Comparison of ENCODE assay signal across 10 cellular contexts in genomic region chr1:221987860-221988520, GRCh38.
DNase-seq lines count a peak whose midpoint lies in the region; ATAC-seq lines count a peak whose summit lies in the region.
"Had no signal": no experiment of that assay in that cellular context is flagged by ENCODE, and none has a peak within 500 bp of the region (broad histone marks: within the 10 kb centered on the region; RNA-seq: fewer than 3 reads in every experiment).

No MANE protein-coding gene starts in this region.

- no peak overlapping the region for H2BK15ac ChIP-seq in mesenchymal stem cell (ENCODE audit: low read depth, poor library complexity, severe bottlenecking)

- no peak overlapping the region for H4K91ac ChIP-seq in mesenchymal stem cell (ENCODE audit: low read length)

- H2AK5ac ChIP-seq in mesenchymal stem cell (ENCODE audit: low read length, severe bottlenecking) = no peak overlapping the region

- H2BK5ac ChIP-seq in mesenchymal stem cell (ENCODE audit: low read depth, low read length, poor library complexity, severe bottlenecking) = no peak overlapping the region

- H3K4me3 ChIP-seq in mesenchymal stem cell (ENCODE audit: insufficient read depth in 1 of 2, low read depth in 1 of 2, low read length in 2 of 2) = no peak overlapping the region
- no peak overlapping the region for H3K4me3 ChIP-seq in CD8-positive, alpha-beta memory T cell (ENCODE audit: low read length)
- H3K4me3 ChIP-seq: heart right ventricle had no signal

- H3K4ac ChIP-seq in mesenchymal stem cell (ENCODE audit: low read depth in 1 of 2, low read length in 2 of 2) = no peak overlapping the region

- CTCF ChIA-PET in CD8-positive, alpha-beta memory T cell (lab: Charles Lee) = no interaction called here

- no peaks in the 10 kb centered on the region for H3K79me1 ChIP-seq in mesenchymal stem cell (replicated peaks; ENCODE audit: low read length, poor library complexity, severe bottlenecking)

- no peak overlapping the region for H3K4me2 ChIP-seq in mesenchymal stem cell (ENCODE audit: low read length, poor library complexity, severe bottlenecking)

- no peak overlapping the region for H2AFZ ChIP-seq in mesenchymal stem cell (ENCODE audit: low read depth, low read length)

- peaks cover 0 to 12% (median 5%) of the 10 kb centered on the region in 3 donors for H3K4me1 Mint-ChIP-seq in CD8-positive, alpha-beta memory T cell

- in situ Hi-C loops in Caki2 (cut with HindIII; ENCODE audit: low pct_unique_long_range_greater_than_20kb, low sequenced_read_pairs) = no loop called here

- H3K27me3 Mint-ChIP-seq in CD8-positive, alpha-beta memory T cell = peaks cover 0 to 13% of the 10 kb centered on the region in 2 donors

- no peak overlapping the region for H3K27ac ChIP-seq in mesenchymal stem cell (ENCODE audit: low read length, poor library complexity, severe bottlenecking)
- no peak overlapping the region for H3K27ac ChIP-seq in CD8-positive, alpha-beta memory T cell (ENCODE audit: low read depth, low read length)

- no peaks in the 10 kb centered on the region for H3K36me3 ChIP-seq in mesenchymal stem cell (ENCODE audit: control insufficient read depth in 1 of 2, insufficient read depth in 2 of 2, low read depth in 1 of 2, low read length in 2 of 2)
- no peaks in the 10 kb centered on the region for H3K36me3 ChIP-seq in CD8-positive, alpha-beta memory T cell (ENCODE audit: insufficient read depth, low read length)
- H3K36me3 ChIP-seq: heart right ventricle had no signal

- no peak for ATAC-seq in HG02885 (IDR thresholded peaks at IDR 0.05; ENCODE audit: poor library complexity, unreplicated experiment)

- H3K27me3 ChIP-seq in mesenchymal stem cell (ENCODE audit: control insufficient read depth in 1 of 2, insufficient read depth in 1 of 2, low read length in 2 of 2) = no peaks in the 10 kb centered on the region
- H3K27me3 ChIP-seq in CD8-positive, alpha-beta memory T cell (ENCODE audit: insufficient read depth, low read length, poor library complexity, severe bottlenecking) = no peaks in the 10 kb centered on the region
- H3K27me3 ChIP-seq: heart right ventricle had no signal

- H2BK12ac ChIP-seq in mesenchymal stem cell (ENCODE audit: low read length in 2 of 2) = peak overlapping the region in 1 of 2 experiments; percentile 66

- WGBS in mesenchymal stem cell = 29% methylated on average over 3 of the region's 6 CpGs

- no peaks in the 10 kb centered on the region for H3K9me3 Mint-ChIP-seq in CD8-positive, alpha-beta memory T cell

- peak overlapping the region in 1 of 2 experiments; percentile 22 for H3K18ac ChIP-seq in mesenchymal stem cell (ENCODE audit: low read depth in 1 of 2, low read length in 2 of 2)

- H2BK120ac ChIP-seq in mesenchymal stem cell (ENCODE audit: low read depth, low read length) = no peak overlapping the region

- POLR2A ChIA-PET in CD8-positive, alpha-beta memory T cell (lab: Charles Lee) = no interaction called here

- H3K14ac ChIP-seq in mesenchymal stem cell (ENCODE audit: low read length in 2 of 2) = no peak overlapping the region

- no peak overlapping the region for H3K4me3 Mint-ChIP-seq in CD8-positive, alpha-beta memory T cell

- H3K36me3 Mint-ChIP-seq in CD8-positive, alpha-beta memory T cell = no peaks in the 10 kb centered on the region

- H3K23ac ChIP-seq in mesenchymal stem cell (ENCODE audit: low read length in 2 of 2) = no peak overlapping the region

- H3K4me1 ChIP-seq in mesenchymal stem cell (ENCODE audit: control insufficient read depth, insufficient read depth, low read depth, low read length) = peaks cover 1% of the 10 kb centered on the region
- H3K4me1 ChIP-seq in CD8-positive, alpha-beta memory T cell (ENCODE audit: insufficient read depth, low read length) = no peaks in the 10 kb centered on the region
- H3K4me1 ChIP-seq: heart right ventricle had no signal

- H3K9ac ChIP-seq in mesenchymal stem cell (ENCODE audit: low read length) = peak overlapping the region; percentile 34

- no peak overlapping the region for H4K8ac ChIP-seq in mesenchymal stem cell (ENCODE audit: low read length)

- H3K9me3 ChIP-seq in mesenchymal stem cell (ENCODE audit: control insufficient read depth, low read length) = no peaks in the 10 kb centered on the region
- H3K9me3 ChIP-seq in CD8-positive, alpha-beta memory T cell (ENCODE audit: low read length) = no peaks in the 10 kb centered on the region
- H3K9me3 ChIP-seq: heart right ventricle had no signal

- H3K27ac Mint-ChIP-seq in CD8-positive, alpha-beta memory T cell = no peak overlapping the region

- DNase-seq in Caki2 (ENCODE audit: low read depth) (peak; percentile 34), M059J (ENCODE audit: low read depth) (peak; percentile 81), amniotic epithelial cell (ENCODE audit: low read depth) (peak; percentile 56), mesenchymal stem cell (peak; percentile 68), NCI-H2081 treated with DMSO at 0.1 percent for 48 hours (lab: John Stamatoyannopoulos, UW) (no peak), cortex of kidney (lab: John Stamatoyannopoulos, UW) (no peak)
- DNase-seq in CD8-positive, alpha-beta memory T cell = no peak
- DNase-seq: heart right ventricle, NCI-H774 had no signal

Comparison
In these comparisons a context has a peak if more than half of its experiments do, and no peak if none do; other contexts are left out.
1. DNase-seq: peak in Caki2 (single experiment), M059J (single experiment), amniotic epithelial cell (single experiment) and mesenchymal stem cell (single experiment); none in NCI-H2081 treated with DMSO at 0.1 percent for 48 hours (single experiment), cortex of kidney (single experiment) and CD8-positive, alpha-beta memory T cell (0 of 5).